Comparison of ENCODE assay signal across 15 cellular contexts in genomic region chr2:2582998-2583545, GRCh38.
DNase-seq lines count a peak whose midpoint lies in the region; ATAC-seq, FAIRE-seq and TF ChIP-seq lines count a peak whose summit lies in the region.
"Had no signal": no experiment of that assay in that cellular context is flagged by ENCODE, and none has a peak within 500 bp of the region (broad histone marks: within the 10 kb centered on the region; RNA-seq: fewer than 3 reads in every experiment).

No MANE protein-coding gene starts in this region.

- no peak for FAIRE-seq in GM12891 (lab: Jason Lieb, UNC)
- FAIRE-seq: GM12878 had no signal

- no peak for TF ChIP-seq POLR2A in spleen (IDR thresholded peaks at IDR 0.05)
- no peak for TF ChIP-seq POLR2A in vagina (IDR thresholded peaks at IDR 0.05)
- TF ChIP-seq POLR2A in GM12891 (IDR thresholded peaks at IDR 0.05; ENCODE audit: low read depth, low read length) = no peak

- H3K9me3 ChIP-seq in spleen = peaks cover 0 to 6% (median 2%) of the 10 kb centered on the region in 8 donors
- no peaks in the 10 kb centered on the region for H3K9me3 ChIP-seq in vagina

- H3K4me3 ChIP-seq in spleen (no peak overlapping the region), vagina (no peak overlapping the region)
- H3K4me3 ChIP-seq: GM12878 had no signal

- no peaks in the 10 kb centered on the region for H3K36me3 ChIP-seq in spleen
- no peaks in the 10 kb centered on the region for H3K36me3 ChIP-seq in vagina

- H3K27ac ChIP-seq in spleen (no peak overlapping the region), vagina (no peak overlapping the region)

- H3K27me3 ChIP-seq in spleen (replicated peaks in 1 of 7) = peaks cover 0 to 4% (median 0%) of the 10 kb centered on the region in 7 donors
- H3K27me3 ChIP-seq in vagina = no peaks in the 10 kb centered on the region

- DNase-seq in cardiac septum (ENCODE audit: low spot score) (peak; percentile 41), Right ventricle myocardium superior (no peak), islet precursor cell (peak; percentile 29), spleen (peak; percentile 42), vagina (ENCODE audit: extremely low spot score in 2 of 2) (peak; percentile 44 to 52), NCI-H446 treated with DMSO at 0.1 percent for 48 hours (lab: John Stamatoyannopoulos, UW) (no peak), activated gamma-delta T cell (lab: John Stamatoyannopoulos, UW) (no peak), GM12891 (ENCODE audit: insufficient read length, low spot score) (no peak)
- DNase-seq: ACHN; C1 segment of cervical spinal cord; CD4-positive, alpha-beta memory T cell; DMS79; GOT3; H9 had no signal

- no peak for TF ChIP-seq CTCF in spleen (IDR thresholded peaks at IDR 0.05 in 8 of 11, conservative IDR thresholded peaks at IDR 0.05 in 3 of 11)
- no peak for TF ChIP-seq CTCF in vagina (IDR thresholded peaks at IDR 0.05)

- no peak for ATAC-seq in Right ventricle myocardium superior (ENCODE audit: poor library complexity)
- ATAC-seq: GM12878 had no signal

- WGBS in spleen, 5 donors = 54 to 63% (median 55%) methylated on average over 7 of the region's 7 CpGs

- no peaks in the 10 kb centered on the region for H3K4me1 ChIP-seq in spleen
- H3K4me1 ChIP-seq in vagina = no peaks in the 10 kb centered on the region

- intact Hi-C loops in cardiac septum (cut with DNase I) = no loop called here
- intact Hi-C loops in Right ventricle myocardium superior (cut with DNase I) = no loop called here
- intact Hi-C loops in spleen (cut with DNase I; ENCODE audit: low total_unique reads) = no loop called here
- intact Hi-C loops in vagina (cut with DNase I) = no loop called here

TF ChIP-seq in GM12891, 5 proteins besides CTCF, POLR2A, EP300 and RAD21:
- no peak for TF ChIP-seq POU2F2 (IDR thresholded peaks at IDR 0.05; ENCODE audit: low read depth, low read length)
- TF ChIP-seq POLR2AphosphoS5 (IDR thresholded peaks at IDR 0.05; ENCODE audit: low read depth, low read length) = no peak
- TF ChIP-seq TAF1 (IDR thresholded peaks at IDR 0.05; ENCODE audit: low read depth, low read length) = no peak
- no peak for TF ChIP-seq SPI1 (IDR thresholded peaks at IDR 0.05; ENCODE audit: low read depth, low read length)
- TF ChIP-seq PAX5 (IDR thresholded peaks at IDR 0.05; ENCODE audit: insufficient read depth, low read length, severe bottlenecking) = no peak

Comparison
In these comparisons a context has a peak if more than half of its experiments do, and no peak if none do; other contexts are left out.
1. DNase-seq: peak in cardiac septum (single experiment), islet precursor cell (single experiment), spleen (single experiment) and vagina (2 of 2); none in Right ventricle myocardium superior (single experiment), NCI-H446 treated with DMSO at 0.1 percent for 48 hours (single experiment), activated gamma-delta T cell (single experiment) and GM12891 (single experiment).